Comparison of ENCODE assay signal across 8 cellular contexts in the genomic region with DNA sequence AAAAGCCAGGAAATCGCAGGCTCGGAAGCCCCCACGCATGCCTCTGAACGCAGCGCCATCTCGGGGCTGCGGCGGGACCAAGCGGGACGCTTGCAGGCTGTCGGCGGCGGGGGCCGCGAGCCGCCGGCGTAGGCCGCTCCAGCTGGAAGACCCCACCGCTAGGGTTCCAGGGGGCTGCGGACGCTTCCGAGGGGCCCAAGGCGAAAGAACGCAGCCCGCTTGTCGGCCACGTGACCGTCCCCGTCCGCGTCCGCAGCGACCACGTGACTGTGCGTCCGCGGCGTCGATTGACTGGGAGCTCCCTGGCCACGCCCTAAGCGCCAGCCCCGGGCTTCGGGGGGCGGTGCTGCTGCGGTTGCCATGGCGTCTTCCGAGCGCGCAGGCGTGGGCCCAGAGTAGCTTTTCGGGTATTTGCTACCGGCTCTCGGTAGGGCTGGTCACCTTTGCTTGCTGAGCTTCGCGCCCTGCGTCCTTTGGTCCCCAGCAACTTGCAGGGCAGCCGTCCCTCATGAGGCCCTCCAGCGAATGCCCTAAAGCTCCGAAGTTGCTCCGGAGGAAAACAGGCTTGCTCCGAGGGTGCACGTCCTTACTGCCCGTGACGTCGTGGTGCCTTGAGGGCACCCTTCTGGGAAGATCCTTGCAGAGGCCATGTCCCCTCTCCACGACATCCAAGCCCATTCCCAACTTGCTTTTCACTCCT.
DNase-seq lines count a peak whose midpoint lies in the region; ATAC-seq, FAIRE-seq and TF ChIP-seq lines count a peak whose summit lies in the region.

No MANE protein-coding gene starts in this region.

- WGBS in pancreas, 2 donors, result 1% methylated on average over 67 of the region's 67 CpGs
- WGBS in thyroid gland, 2 donors, result 0 to 9% methylated on average over 13 to 23 of the region's 67 CpGs

- peaks cover 1% of the 10 kb centered on the region for H3K27me3 Mint-ChIP-seq in HFFc6 (ENCODE audit: insufficient read depth)
- no peaks in the 10 kb centered on the region for H3K27me3 Mint-ChIP-seq in activated naive CD4-positive, alpha-beta T cell treated with anti-CD3 and anti-CD28 coated beads, Interleukin-2, amount 50 U/mL, for 24 hours

- TF ChIP-seq CTCF in GM10266 (IDR thresholded peaks at IDR 0.05; ENCODE audit: control insufficient read depth, insufficient read depth, low read depth, missing control alignments) (peak; percentile 58), HFFc6 (IDR thresholded peaks at IDR 0.05) (peak; percentile 66), pancreas (IDR thresholded peaks at IDR 0.05) (no peak), thyroid gland (IDR thresholded peaks at IDR 0.05) (peak in 3 of 6 experiments; percentile 28 to 49 (median 42))

- FAIRE-seq in pancreas (lab: Jason Lieb, UNC), result no peak

- H3K27ac Mint-ChIP-seq in HFFc6, result peak overlapping the region; percentile 99
- H3K27ac Mint-ChIP-seq in activated naive CD4-positive, alpha-beta T cell treated with anti-CD3 and anti-CD28 coated beads, Interleukin-2, amount 50 U/mL, for 24 hours, result peak overlapping the region; percentile 100

- peak in 1 of 2 donors; percentile 80 for TF ChIP-seq POLR2A in thyroid gland (IDR thresholded peaks at IDR 0.05)

- H3K27ac ChIP-seq in SK-N-MC, result no peak overlapping the region
- peak overlapping the region; percentile 84 to 94 (median 94) for H3K27ac ChIP-seq in pancreas
- H3K27ac ChIP-seq in thyroid gland, result peak overlapping the region; percentile 54 to 87 (median 80)

- intact Hi-C loops in pancreas (cut with DNase I), result no loop called here
- intact Hi-C loops in thyroid gland (cut with DNase I), result loop anchor here (10.0 kb wide), 2 partner anchors 199 to 299 kb away; a partner anchor contains a TSS

- peak; percentile 95 to 98 (median 96) for ATAC-seq in pancreas

- peaks cover 31% of the 10 kb centered on the region for H3K4me1 Mint-ChIP-seq in HFFc6 (ENCODE audit: low read depth)
- H3K4me1 Mint-ChIP-seq in activated naive CD4-positive, alpha-beta T cell treated with anti-CD3 and anti-CD28 coated beads, Interleukin-2, amount 50 U/mL, for 24 hours, result peaks cover 30% of the 10 kb centered on the region

- peak overlapping the region; percentile 91 for H3K4me3 Mint-ChIP-seq in HFFc6
- H3K4me3 Mint-ChIP-seq in activated naive CD4-positive, alpha-beta T cell treated with anti-CD3 and anti-CD28 coated beads, Interleukin-2, amount 50 U/mL, for 24 hours, result peak overlapping the region; percentile 94

- no peaks in the 10 kb centered on the region for H3K27me3 ChIP-seq in pancreas
- H3K27me3 ChIP-seq in thyroid gland, result no peaks in the 10 kb centered on the region

- no peaks in the 10 kb centered on the region for H3K36me3 ChIP-seq in SK-N-MC (ENCODE audit: insufficient read depth, low read length)
- no peaks in the 10 kb centered on the region for H3K36me3 ChIP-seq in pancreas
- no peaks in the 10 kb centered on the region for H3K36me3 ChIP-seq in thyroid gland

- DNase-seq in GM10266 (ENCODE audit: extremely low spot score) (peak; percentile 92), HFFc6 (peak; percentile 90), MV-4-11 (lab: John Stamatoyannopoulos, UW) (peak; percentile 92), SK-N-MC (ENCODE audit: low read depth, low spot score) (peak; percentile 24), glomerular visceral epithelial cell (ENCODE audit: extremely low spot score) (peak; percentile 89), pancreas (peak; percentile 93 to 97 (median 94)), thyroid gland (peak; percentile 94 to 96)

- H3K4me3 ChIP-seq in SK-N-MC (peak overlapping the region; percentile 85), pancreas (peak overlapping the region; percentile 47 to 83 (median 72)), thyroid gland (replicated peaks in 1 of 3) (peak overlapping the region; percentile 29 to 72 (median 51))

- H3K9ac ChIP-seq in SK-N-MC (ENCODE audit: insufficient read length), result peak overlapping the region; percentile 84

- H3K4me1 ChIP-seq in pancreas, result peaks cover 0 to 11% (median 0%) of the 10 kb centered on the region in 3 donors
- peaks cover 13 to 19% of the 10 kb centered on the region in 2 donors for H3K4me1 ChIP-seq in thyroid gland

- no peaks in the 10 kb centered on the region for H3K9me3 Mint-ChIP-seq in HFFc6
- peaks cover 2% of the 10 kb centered on the region for H3K9me3 Mint-ChIP-seq in activated naive CD4-positive, alpha-beta T cell treated with anti-CD3 and anti-CD28 coated beads, Interleukin-2, amount 50 U/mL, for 24 hours

- H3K9me3 ChIP-seq in SK-N-MC (ENCODE audit: low read depth, low read length) (no peaks in the 10 kb centered on the region), pancreas (no peaks in the 10 kb centered on the region), thyroid gland (no peaks in the 10 kb centered on the region)

- H3K36me3 Mint-ChIP-seq in HFFc6 (ENCODE audit: low read depth), result no peaks in the 10 kb centered on the region
- H3K36me3 Mint-ChIP-seq in activated naive CD4-positive, alpha-beta T cell treated with anti-CD3 and anti-CD28 coated beads, Interleukin-2, amount 50 U/mL, for 24 hours, result no peaks in the 10 kb centered on the region

Comparison
In these comparisons a context has a peak if more than half of its experiments do, and no peak if none do; other contexts are left out.
1. DNase-seq: peak in every context shown above with its lines; median percentile 95 in thyroid gland; 94 in pancreas; 92 in GM10266; 92 in MV-4-11; 90 in HFFc6; 89 in glomerular visceral epithelial cell; 24 in SK-N-MC.
2. CTCF ChIP-seq: peak in GM10266 (single experiment) and HFFc6 (single experiment); none in pancreas (0 of 4).
3. Peak in every context shown above with its lines, with median percentiles within 50 percentile points of each other: H3K4me3 ChIP-seq.